In the genomic region with DNA sequence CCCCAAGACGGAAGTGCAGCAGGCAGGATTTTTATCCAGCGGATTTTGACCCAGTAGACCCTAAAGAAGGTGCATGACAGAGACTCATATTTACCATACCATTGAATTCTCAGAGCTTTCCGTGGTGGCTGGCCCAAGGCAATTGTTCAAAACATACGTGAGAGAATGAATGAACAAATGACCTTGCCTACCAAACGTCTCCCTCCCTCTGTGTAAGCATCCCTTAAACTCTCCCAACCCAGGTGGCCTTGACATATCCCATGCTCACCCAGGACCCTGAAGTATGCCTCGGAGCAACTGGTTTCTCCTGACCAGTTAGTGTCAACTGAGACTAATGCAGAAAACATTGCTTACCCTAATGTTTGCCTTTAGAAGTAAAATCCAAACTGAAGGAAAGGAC, we compare ENCODE assay signal across 14 cellular contexts.
DNase-seq lines count a peak whose midpoint lies in the region; ATAC-seq and TF ChIP-seq lines count a peak whose summit lies in the region.
"Had no signal": no experiment of that assay in that cellular context is flagged by ENCODE, and none has a peak within 500 bp of the region (broad histone marks: within the 10 kb centered on the region; RNA-seq: fewer than 3 reads in every experiment).

No MANE protein-coding gene starts in this region.

- dilution Hi-C loops in mammary epithelial cell (cut with HindIII; ENCODE audit: low sequenced_read_pairs), result no loop called here

- TF ChIP-seq POLR2A in heart left ventricle (IDR thresholded peaks at IDR 0.05), result no peak

- H3K4me1 Mint-ChIP-seq in activated T-cell treated with anti-CD3 and anti-CD28 coated beads, Interleukin-2, amount 50 U/mL, for 72 hours (ENCODE audit: low read depth), result peaks cover 13% of the 10 kb centered on the region
- H3K4me1 Mint-ChIP-seq in naive thymus-derived CD8-positive, alpha-beta T cell, result peaks cover 11 to 22% (median 16%) of the 10 kb centered on the region in 4 donors

- peak overlapping the region in 1 of 2 donors; percentile 6 for H3K4me3 Mint-ChIP-seq in activated T-cell treated with anti-CD3 and anti-CD28 coated beads, Interleukin-2, amount 50 U/mL, for 72 hours
- H3K4me3 Mint-ChIP-seq in naive thymus-derived CD8-positive, alpha-beta T cell, result peak overlapping the region in 4 of 10 donors; percentile 2 to 52 (median 26)

- H3K27ac ChIP-seq in right cardiac atrium (ENCODE audit: low read length) (peak overlapping the region; percentile 51), heart left ventricle (peak overlapping the region in 5 of 12 donors; percentile 22 to 73 (median 47)), mammary epithelial cell (ENCODE audit: insufficient read depth, low read depth, low read length) (peak overlapping the region; percentile 43), muscle layer of duodenum (ENCODE audit: low read length) (peak overlapping the region; percentile 70)

- H2AFZ ChIP-seq in mammary epithelial cell (ENCODE audit: low read depth, low read length), result no peak overlapping the region

- H3K9me3 ChIP-seq in right cardiac atrium (ENCODE audit: control insufficient read depth, low read length) (no peaks in the 10 kb centered on the region), heart left ventricle (peaks cover 0 to 7% (median 0%) of the 10 kb centered on the region in 12 donors), mammary epithelial cell (replicated peaks; ENCODE audit: insufficient read depth, low read length) (no peaks in the 10 kb centered on the region), muscle layer of duodenum (ENCODE audit: control insufficient read depth in 1 of 2, low read length in 2 of 2) (no peaks in the 10 kb centered on the region)

- POLR2A ChIA-PET in naive thymus-derived CD8-positive, alpha-beta T cell (lab: Charles Lee), result no interaction called here

- in situ Hi-C loops in mammary epithelial cell (cut with MboI; ENCODE audit: low sequenced_read_pairs in 2 of 2), result no loop called here

- H3K27ac Mint-ChIP-seq in activated T-cell treated with anti-CD3 and anti-CD28 coated beads, Interleukin-2, amount 50 U/mL, for 72 hours, result no peak overlapping the region
- no peak overlapping the region for H3K27ac Mint-ChIP-seq in naive thymus-derived CD8-positive, alpha-beta T cell

- H3K27me3 Mint-ChIP-seq in activated T-cell treated with anti-CD3 and anti-CD28 coated beads, Interleukin-2, amount 50 U/mL, for 72 hours (ENCODE audit: low read depth), result peaks cover 85% of the 10 kb centered on the region
- peaks cover 44 to 85% (median 57%) of the 10 kb centered on the region in 5 donors for H3K27me3 Mint-ChIP-seq in naive thymus-derived CD8-positive, alpha-beta T cell

- no TSS peak for BruUV-seq in mammary epithelial cell (replicated peaks; lab: Mats Ljungman, UMichigan)

- H3K36me3 Mint-ChIP-seq in activated T-cell treated with anti-CD3 and anti-CD28 coated beads, Interleukin-2, amount 50 U/mL, for 72 hours (ENCODE audit: insufficient read depth in 2 of 2), result peaks cover 0 to 2% of the 10 kb centered on the region in 2 donors
- peaks cover 0 to 7% (median 0%) of the 10 kb centered on the region in 3 donors for H3K36me3 Mint-ChIP-seq in naive thymus-derived CD8-positive, alpha-beta T cell

- CTCF ChIA-PET in mammary epithelial cell (lab: Charles Lee; ENCODE audit: low non-redundant PET), result no interaction called here

- no peak for ATAC-seq in right cardiac atrium
- ATAC-seq in heart left ventricle, result no peak
- ATAC-seq in activated T-cell treated with anti-CD3 and anti-CD28 coated beads, Interleukin-2, amount 50 U/mL, for 72 hours (replicated peaks in 1 of 2), result no peak
- ATAC-seq in naive thymus-derived CD8-positive, alpha-beta T cell, result no peak

- H3K27me3 ChIP-seq in right cardiac atrium (ENCODE audit: control insufficient read depth, insufficient read depth) (no peaks in the 10 kb centered on the region), heart left ventricle (no peaks in the 10 kb centered on the region), mammary epithelial cell (ENCODE audit: insufficient read depth, low read length) (no peaks in the 10 kb centered on the region), muscle layer of duodenum (ENCODE audit: low read depth, low read length) (no peaks in the 10 kb centered on the region)

- H3K4me3 ChIP-seq in right cardiac atrium (ENCODE audit: low read length), result no peak overlapping the region
- peak overlapping the region in 3 of 12 donors; percentile 40 to 55 (median 40) for H3K4me3 ChIP-seq in heart left ventricle
- peak overlapping the region in 1 of 3 experiments; percentile 77 for H3K4me3 ChIP-seq in mammary epithelial cell (replicated peaks in 1 of 3; ENCODE audit: insufficient read depth in 1 of 3, low read depth in 2 of 3, low read length in 3 of 3)
- H3K4me3 ChIP-seq in muscle layer of duodenum (ENCODE audit: low read depth in 1 of 2, low read length in 2 of 2), result no peak overlapping the region

- 41% methylated on average over 6 of the region's 6 CpGs for WGBS in right cardiac atrium
- 46 to 62% (median 56%) methylated on average over 6 of the region's 6 CpGs for WGBS in heart left ventricle, 4 donors
- whole genome bisulfite sequencing in mammary epithelial cell (ENCODE audit: low coverage, missing lambda C conversion rate), result 52% methylated on average over 6 of the region's 6 CpGs

- H3K4me1 ChIP-seq in right cardiac atrium (ENCODE audit: control insufficient read depth, insufficient read depth, low read length), result peaks cover 20% of the 10 kb centered on the region
- peaks cover 0 to 47% (median 23%) of the 10 kb centered on the region in 12 donors for H3K4me1 ChIP-seq in heart left ventricle
- peaks cover 15% of the 10 kb centered on the region for H3K4me1 ChIP-seq in mammary epithelial cell (ENCODE audit: insufficient read depth, low read length)
- peaks cover 0 to 32% of the 10 kb centered on the region in 2 donors for H3K4me1 ChIP-seq in muscle layer of duodenum (ENCODE audit: control insufficient read depth in 1 of 2, insufficient read depth in 2 of 2, low read length in 2 of 2)

- H3K4me2 ChIP-seq in mammary epithelial cell (ENCODE audit: insufficient read depth, low read depth, low read length), result peak overlapping the region; percentile 88

- peaks cover 94% of the 10 kb centered on the region for H3K79me2 ChIP-seq in mammary epithelial cell (ENCODE audit: insufficient read depth, low read length)

- no peaks in the 10 kb centered on the region for H4K20me1 ChIP-seq in mammary epithelial cell (ENCODE audit: insufficient read depth, low read length)

- intact Hi-C loops in right cardiac atrium (cut with DNase I), result loop anchor here in 2 of 4 donors (10.0 kb wide), 2 partner anchors 56 to 454 kb away; a partner anchor contains a TSS
- intact Hi-C loops in heart left ventricle (cut with DNase I), result loop anchor here in 4 of 10 donors (5.0 to 10.0 kb wide), 3 partner anchors 58 to 157 kb away; a partner anchor contains a TSS
- intact Hi-C loops in mammary epithelial cell (cut with micrococcal nuclease), result no loop called here

- no peaks in the 10 kb centered on the region for H3K9me3 Mint-ChIP-seq in activated T-cell treated with anti-CD3 and anti-CD28 coated beads, Interleukin-2, amount 50 U/mL, for 72 hours
- peaks cover 0 to 7% (median 0%) of the 10 kb centered on the region in 9 donors for H3K9me3 Mint-ChIP-seq in naive thymus-derived CD8-positive, alpha-beta T cell

- H3K36me3 ChIP-seq in heart left ventricle (no peaks in the 10 kb centered on the region), mammary epithelial cell (ENCODE audit: insufficient read depth, low read length) (no peaks in the 10 kb centered on the region), muscle layer of duodenum (ENCODE audit: control insufficient read depth in 1 of 2, insufficient read depth in 2 of 2, low read length in 2 of 2) (no peaks in the 10 kb centered on the region)

- TF ChIP-seq CTCF in heart left ventricle (IDR thresholded peaks at IDR 0.05), result no peak
- no peak for TF ChIP-seq CTCF in mammary epithelial cell (conservative IDR thresholded peaks at IDR 0.05 in 1 of 2, IDR thresholded peaks at IDR 0.05 in 1 of 2; ENCODE audit: extremely low read depth in 1 of 2, insufficient read depth in 1 of 2, low read depth in 1 of 2, low read length in 2 of 2)

- H3K9ac ChIP-seq in mammary epithelial cell (ENCODE audit: insufficient read depth, low read length), result no peak overlapping the region

- DNase-seq in right cardiac atrium (no peak), heart left ventricle (no peak), mammary epithelial cell (no peak), NCI-H1092 treated with DMSO at 0.1 percent for 48 hours (lab: John Stamatoyannopoulos, UW) (no peak), activated T-cell treated with anti-CD3 and anti-CD28 coated beads for 4 hours (no peak)
- no peak for DNase-seq in activated T-cell treated with anti-CD3 and anti-CD28 coated beads, Interleukin-2, amount 50 U/mL, for 72 hours
- DNase-seq in naive thymus-derived CD8-positive, alpha-beta T cell, result no peak
- DNase-seq: activated CD8-positive, alpha-beta memory T cell treated with anti-CD3 and anti-CD28 coated beads, Interleukin-2, amount 50 U/mL, for 48 hours; AML-193; GDM1; left ventricle myocardium superior; NK-92 treated with Interleukin-12 subunit alpha and Interleukin-12 subunit beta, amount 100 ng/mL, for 24 hours; T-helper 9 cell had no signal
